ENCODE assay signal across 17 cellular contexts in genomic region chr21:43764576-43765495, GRCh38. TPM values are rescaled to one million over a fixed set of nuclear protein-coding genes. Genes with fewer than 3 reads are reported as not detected.
DNase-seq lines count a peak whose midpoint lies in the region; ATAC-seq and TF ChIP-seq lines count a peak whose summit lies in the region.
"Had no signal": no experiment of that assay in that cellular context is flagged by ENCODE, and none has a peak within 500 bp of the region (broad histone marks: within the 10 kb centered on the region; RNA-seq: fewer than 3 reads in every experiment).

No MANE protein-coding gene starts in this region.

- no peak overlapping the region for H3T11ph ChIP-seq in H9 (ENCODE audit: low read length)

- H3K4me3 Mint-ChIP-seq in H9, result no peak overlapping the region
- H3K4me3 Mint-ChIP-seq: immature natural killer cell had no signal

- CTCF ChIA-PET in SK-N-SH (lab: Yijun Ruan, JAX), result interaction anchor here (1.6 kb wide), 1 partner anchor 8 kb away, joined by 4 read pairs; no protein-coding TSS in a partner anchor

- H3K9ac ChIP-seq in H9 (ENCODE audit: extremely low read depth, insufficient read length, low read length), result no peak overlapping the region
- H3K9ac ChIP-seq in SK-N-SH, result no peak overlapping the region
- H3K9ac ChIP-seq in subcutaneous abdominal adipose tissue (ENCODE audit: low read length in 5 of 5), result no peak overlapping the region

- H3K9me3 Mint-ChIP-seq in H9, result peaks cover 0 to 3% of the 10 kb centered on the region in 2 experiments; a peak in 1 of 5 replicates
- H3K9me3 Mint-ChIP-seq: immature natural killer cell had no signal

- TF ChIP-seq RAD21 in SK-N-SH (IDR thresholded peaks at IDR 0.05; ENCODE audit: low read length), result no peak

- H2BK20ac ChIP-seq in H9 (ENCODE audit: low read depth, low read length, poor library complexity, severe bottlenecking), result no peak overlapping the region

- H3K27ac ChIP-seq in H9 (ENCODE audit: insufficient read length, low read depth, low read length), result no peak overlapping the region
- H3K27ac ChIP-seq in SK-N-SH (ENCODE audit: low read depth in 2 of 2, low read length in 1 of 2), result 0 out of 4 replicates have a peak overlapping the region, but pooled peaks of 1 of the 2 experiments have one; percentile 17
- H3K27ac ChIP-seq in subcutaneous abdominal adipose tissue (ENCODE audit: low read depth, low read length), result peak overlapping the region; percentile 65
- H3K27ac ChIP-seq: C4-2B, tibial artery had no signal

- H3K36me3 Mint-ChIP-seq in H9 (ENCODE audit: insufficient read depth in 1 of 3, low read depth in 3 of 3), result peaks cover 6 to 19% (median 14%) of the 10 kb centered on the region in 3 experiments
- H3K36me3 Mint-ChIP-seq: immature natural killer cell had no signal

- no peak overlapping the region for H2BK12ac ChIP-seq in H9 (ENCODE audit: insufficient read length, low read depth, low read length)

- no peak for DNase-seq in H9
- no peak for DNase-seq in SK-N-SH
- peak; percentile 46 for DNase-seq in fibroblast of the aortic adventitia (ENCODE audit: low read depth)
- DNase-seq in iPS-NIHi11 (ENCODE audit: low spot score), result no peak
- no peak for DNase-seq in NCI-H526 (lab: John Stamatoyannopoulos, UW)
- DNase-seq: activated naive CD4-positive, alpha-beta T cell treated with anti-CD3 and anti-CD28 coated beads, Interleukin-2, amount 50 U/mL, for 16 hours; activated T-cell treated with anti-CD3 and anti-CD28 coated beads for 4 hours; DND-41; immature natural killer cell; mesendoderm; NCI-H1092 treated with DMSO at 0.1 percent for 48 hours; stimulated activated CD4-positive, alpha-beta T cell treated with anti-CD3 and anti-CD28 coated beads, Interleukin-4, amount 100 ng/mL, for 4 hours; T-helper 2 cell; tibial artery had no signal

- POLR2A ChIA-PET in SK-N-SH (lab: Yijun Ruan, JAX), result interaction anchor here (0.6 kb wide), 1 partner anchor 179 kb away, joined by 4 read pairs; no protein-coding TSS in a partner anchor

- no peak overlapping the region for H3K4ac ChIP-seq in H9 (ENCODE audit: low read depth, low read length)

- H3K9me3 ChIP-seq in H9 (ENCODE audit: control insufficient read depth, low read depth, low read length) (no peaks in the 10 kb centered on the region), SK-N-SH (no peaks in the 10 kb centered on the region), subcutaneous abdominal adipose tissue (ENCODE audit: control insufficient read depth in 5 of 5, low read length in 5 of 5) (no peaks in the 10 kb centered on the region)
- H3K9me3 ChIP-seq: tibial artery had no signal

- H3K18ac ChIP-seq in H9 (ENCODE audit: insufficient read length, low read depth, low read length), result no peak overlapping the region

- H3K4me1 ChIP-seq in H9 (ENCODE audit: insufficient read depth, low read length), result no peaks in the 10 kb centered on the region
- H3K4me1 ChIP-seq in SK-N-SH (ENCODE audit: control insufficient read depth in 1 of 2, insufficient read depth in 2 of 2, low read depth in 1 of 2, low read length in 1 of 2), result peaks cover 0 to 5% of the 10 kb centered on the region in 2 experiments; a peak in 2 of 4 replicates
- peaks cover 2 to 32% (median 21%) of the 10 kb centered on the region in 5 donors for H3K4me1 ChIP-seq in subcutaneous abdominal adipose tissue (ENCODE audit: control insufficient read depth in 5 of 5, insufficient read depth in 5 of 5, low read length in 5 of 5)

- no peak overlapping the region for H2BK15ac ChIP-seq in H9 (ENCODE audit: low read depth, low read length)

- no peak overlapping the region for H3K4me2 ChIP-seq in H9 (ENCODE audit: insufficient read depth, insufficient read length, low read length)
- H3K4me2 ChIP-seq in SK-N-SH, result no peak overlapping the region

- H3K4me1 Mint-ChIP-seq in H9, result peaks cover 18 to 23% of the 10 kb centered on the region in 2 experiments
- H3K4me1 Mint-ChIP-seq: immature natural killer cell had no signal

- H3K36me3 ChIP-seq in SK-N-SH (replicated peaks in 1 of 2; ENCODE audit: control insufficient read depth in 1 of 2, insufficient read depth in 2 of 2, low read length in 1 of 2) (peaks cover 0 to 10% of the 10 kb centered on the region in 2 experiments), subcutaneous abdominal adipose tissue (ENCODE audit: control insufficient read depth in 5 of 5, insufficient read depth in 5 of 5, low read length in 5 of 5) (peaks cover 0 to 39% (median 31%) of the 10 kb centered on the region in 5 donors)

- no peak overlapping the region for H2BK120ac ChIP-seq in H9 (ENCODE audit: low read depth, low read length, poor library complexity, severe bottlenecking)

- H4K8ac ChIP-seq in H9 (replicated peaks; ENCODE audit: insufficient read length, low read depth, low read length), result no peak overlapping the region

- no peak overlapping the region for H3K56ac ChIP-seq in H9 (ENCODE audit: insufficient read length, low read depth, low read length)

- no peak overlapping the region for H2BK5ac ChIP-seq in H9 (ENCODE audit: insufficient read length, low read length)

- no peak for TF ChIP-seq CTCF in H9 (conservative IDR thresholded peaks at IDR 0.05)
- no peak for TF ChIP-seq CTCF in SK-N-SH (IDR thresholded peaks at IDR 0.05)
- TF ChIP-seq CTCF in fibroblast of the aortic adventitia (IDR thresholded peaks at IDR 0.05; ENCODE audit: insufficient read depth, low read length), result no peak

- H3K79me1 ChIP-seq in H9 (ENCODE audit: insufficient read depth, low read depth, low read length, poor library complexity, severe bottlenecking), result no peaks in the 10 kb centered on the region

- no peaks in the 10 kb centered on the region for H3K23me2 ChIP-seq in H9 (ENCODE audit: insufficient read length, low read depth, low read length, poor library complexity, severe bottlenecking)

- H4K91ac ChIP-seq in H9 (ENCODE audit: insufficient read length, low read depth, low read length), result no peak overlapping the region

- ATAC-seq in GM21447 (IDR thresholded peaks at IDR 0.05; ENCODE audit: unreplicated experiment), result no peak

- H3K4me3 ChIP-seq in SK-N-SH (ENCODE audit: low read depth in 2 of 2, low read length in 1 of 2) (no peak overlapping the region), fibroblast of the aortic adventitia (ENCODE audit: low read depth, low read length) (no peak overlapping the region), subcutaneous abdominal adipose tissue (ENCODE audit: low read depth in 1 of 5, low read length in 5 of 5) (no peak overlapping the region)
- H3K4me3 ChIP-seq: tibial artery had no signal

- H3K27me3 ChIP-seq in H9 (ENCODE audit: insufficient read depth, low read length), result no peaks in the 10 kb centered on the region
- no peaks in the 10 kb centered on the region for H3K27me3 ChIP-seq in SK-N-SH (ENCODE audit: insufficient read depth)
- no peaks in the 10 kb centered on the region for H3K27me3 ChIP-seq in subcutaneous abdominal adipose tissue (ENCODE audit: control insufficient read depth in 5 of 5, insufficient read depth in 4 of 5, low read length in 5 of 5)
- H3K27me3 ChIP-seq: tibial artery had no signal

- H3K27ac Mint-ChIP-seq in H9, result peak overlapping the region in 2 of 3 experiments; percentile 44 to 57; a peak in 3 of 7 replicates
- H3K27ac Mint-ChIP-seq: immature natural killer cell had no signal

- H4K5ac ChIP-seq in H9 (ENCODE audit: insufficient read length, low read depth, low read length), result no peak overlapping the region

- H4K20me1 ChIP-seq in H9 (ENCODE audit: control insufficient read depth, insufficient read depth, insufficient read length) (no peaks in the 10 kb centered on the region), SK-N-SH (ENCODE audit: insufficient read depth) (no peaks in the 10 kb centered on the region)

- H3K23ac ChIP-seq in H9 (ENCODE audit: insufficient read length, low read depth, low read length), result no peak overlapping the region

- no peak overlapping the region for H3K14ac ChIP-seq in H9 (ENCODE audit: insufficient read depth, low read length)

- no peaks in the 10 kb centered on the region for H3F3A ChIP-seq in SK-N-SH (replicated peaks; ENCODE audit: insufficient read depth)

- no peaks in the 10 kb centered on the region for H3K27me3 Mint-ChIP-seq in H9 (ENCODE audit: low read depth)

- H2AFZ ChIP-seq in H9 (ENCODE audit: low read length) (no peak overlapping the region), SK-N-SH (ENCODE audit: low read depth) (no peak overlapping the region)

- H3K9me2 ChIP-seq in SK-N-SH, result no peaks in the 10 kb centered on the region

- no peak overlapping the region for H2AK5ac ChIP-seq in H9 (ENCODE audit: insufficient read length, low read length)

- no CpG with 5 or more reads among the region's 19 CpGs for WGBS in H9 (ENCODE audit: extremely low coverage, insufficient read length, low lambda C conversion rate)
- WGBS in SK-N-SH (ENCODE audit: low lambda C conversion rate), result 80% methylated on average over 15 of the region's 19 CpGs

- H3K79me2 ChIP-seq in H9 (ENCODE audit: insufficient read depth, low read length) (no peaks in the 10 kb centered on the region), SK-N-SH (ENCODE audit: insufficient read depth) (no peaks in the 10 kb centered on the region)

- no peak for TF ChIP-seq EP300 in SK-N-SH (IDR thresholded peaks at IDR 0.05; ENCODE audit: borderline replicate concordance in 1 of 2, low read depth in 1 of 2, low read length in 1 of 2)

TF ChIP-seq in SK-N-SH, 30 proteins besides CTCF, POLR2A, EP300 and RAD21:
- TF ChIP-seq FOXJ3 (CRISPR knock-in tag; IDR thresholded peaks at IDR 0.05) (no peak), GABPA (IDR thresholded peaks at IDR 0.05; ENCODE audit: low read depth) (no peak), FOSL2 (IDR thresholded peaks at IDR 0.05; ENCODE audit: borderline replicate concordance, low read depth) (0 out of 2 replicates have a peak, but pooled peaks have one; percentile 11)

RNA-seq across cellular contexts. Expression of gene CSTB, which starts 11.3 kb away (rescaled TPM):
- total RNA-seq in H9 (2021) (40.7 and 44.5 TPM in 2 replicates), fibroblast of the aortic adventitia (ENCODE audit: low replicate concordance) (5.5 and 32.2 TPM in 2 replicates)
- polyA plus RNA-seq in SK-N-SH (2012; rRNA removed), result 64.5 and 101 TPM in 2 replicates
- polyA plus RNA-seq in SK-N-SH (2012; cell fraction: cytosol; rRNA removed), result 74.5 and 76.9 TPM in 2 replicates
- polyA plus RNA-seq in SK-N-SH (2012; cell fraction: nucleus; rRNA removed), result 34.0 and 36.2 TPM in 2 replicates

RNA-seq across cellular contexts. Expression of gene RRP1, which starts 24.5 kb away (rescaled TPM):
- total RNA-seq in H9 (2021), result 73.3 and 76.7 TPM in 2 replicates
- 12.0 and 22.7 TPM in 2 replicates for polyA plus RNA-seq in SK-N-SH (2012; rRNA removed)
- 12.0 and 14.8 TPM in 2 replicates for polyA plus RNA-seq in SK-N-SH (2012; cell fraction: cytosol; rRNA removed)
- 46.0 and 48.9 TPM in 2 replicates for polyA plus RNA-seq in SK-N-SH (2012; cell fraction: nucleus; rRNA removed)
- 18.2 and 23.0 TPM in 2 replicates for total RNA-seq in fibroblast of the aortic adventitia (ENCODE audit: low replicate concordance)

RNA-seq across cellular contexts. Expression of gene PDXK, which starts 45.9 kb away (rescaled TPM):
- total RNA-seq in H9 (2021) (109 and 117 TPM in 2 replicates), fibroblast of the aortic adventitia (ENCODE audit: low replicate concordance) (69.4 and 105 TPM in 2 replicates)
- polyA plus RNA-seq in SK-N-SH (2012; rRNA removed), result 85.7 and 89.2 TPM in 2 replicates
- polyA plus RNA-seq in SK-N-SH (2012; cell fraction: cytosol; rRNA removed), result 49.7 and 63.0 TPM in 2 replicates
- 110 and 138 TPM in 2 replicates for polyA plus RNA-seq in SK-N-SH (2012; cell fraction: nucleus; rRNA removed)
